15 cellular contexts compared by ENCODE assay signal in genomic region chr19:22321554-22321953, GRCh38. TPM values are rescaled to one million over a fixed set of nuclear protein-coding genes. Genes with fewer than 3 reads are reported as not detected.
"Had no signal": no experiment of that assay in that cellular context is flagged by ENCODE, and none has a peak within 500 bp of the region (broad histone marks: within the 10 kb centered on the region; RNA-seq: fewer than 3 reads in every experiment).

No MANE protein-coding gene starts in this region.

RNA-seq across cellular contexts. Expression of gene ZNF729, which starts 35.3 kb away (rescaled TPM):
- total RNA-seq: activated B cell treated with CpG ODN at 0.5 μM for 24 hours; activated CD4-positive, alpha-beta memory T cell treated with anti-CD3 and anti-CD28 coated beads for 36 hours; activated CD4-positive, alpha-beta memory T cell treated with anti-CD3 and anti-CD28 coated beads, Interleukin-2, amount 10 ng/mL, durations not matched to agents 7 days and 5 days; activated CD4-positive, alpha-beta T cell treated with anti-CD3 and anti-CD28 coated beads for 36 hours; activated CD4-positive, alpha-beta T cell treated with anti-CD3 and anti-CD28 coated beads, Interleukin-2, amount 10 ng/mL, durations not matched to agents 24 days and 14 days; activated CD4-positive, alpha-beta T cell treated with anti-CD3 and anti-CD28 coated beads, Interleukin-2, amount 10 ng/mL, durations not matched to agents 7 days and 5 days; activated CD8-positive, alpha-beta memory T cell treated with anti-CD3 and anti-CD28 coated beads for 36 hours; activated CD8-positive, alpha-beta memory T cell treated with anti-CD3 and anti-CD28 coated beads, Interleukin-2, amount 10 ng/mL, durations not matched to agents 7 days and 5 days; activated CD8-positive, alpha-beta T cell treated with anti-CD3 and anti-CD28 coated beads for 36 hours; activated CD8-positive, alpha-beta T cell treated with anti-CD3 and anti-CD28 coated beads, Interleukin-2, amount 10 ng/mL, durations not matched to agents 7 days and 5 days; T-cell; T-helper 1 cell treated with Interleukin-12 subunit alpha and Interleukin-12 subunit beta and Interleukin-4 antibody, amounts not matched to agents 30 ng/mL and 1 ng/mL, for 36 hours; T-helper 17 cell; T-helper 2 cell treated with Interferon-gamma antibody and Interleukin-4, amounts not matched to agents 100 ng/mL and 5 ng/mL, for 36 hours; WTC11 had no signal
